Comparison of ENCODE assay signal across 14 cellular contexts in genomic region chr17:82545071-82545462, GRCh38. TPM values are rescaled to one million over a fixed set of nuclear protein-coding genes. Genes with fewer than 3 reads are reported as not detected.
DNase-seq lines count a peak whose midpoint lies in the region; ATAC-seq and TF ChIP-seq lines count a peak whose summit lies in the region.
"Had no signal": no experiment of that assay in that cellular context is flagged by ENCODE, and none has a peak within 500 bp of the region (broad histone marks: within the 10 kb centered on the region; RNA-seq: fewer than 3 reads in every experiment).

No MANE protein-coding gene starts in this region.

- TF ChIP-seq POLR2A in spleen (IDR thresholded peaks at IDR 0.05) = no peak

- H4K20me1 ChIP-seq in hepatocyte (ENCODE audit: insufficient read depth, poor library complexity, severe bottlenecking) = peaks cover 89% of the 10 kb centered on the region

- intact Hi-C loops in spleen (cut with DNase I; ENCODE audit: low total_unique reads) = no loop called here

- no peak overlapping the region for H2AFZ ChIP-seq in hepatocyte

- no peaks in the 10 kb centered on the region for H3K9me2 ChIP-seq in hepatocyte (replicated peaks; ENCODE audit: insufficient read depth)

- H3K27ac Mint-ChIP-seq in chondrocyte (ENCODE audit: unreplicated experiment) = peak overlapping the region; percentile 20

- H3K9me3 Mint-ChIP-seq in chondrocyte (ENCODE audit: low read depth) = peaks cover 6% of the 10 kb centered on the region
- H3K9me3 Mint-ChIP-seq: neural crest cell had no signal

- H3K79me2 ChIP-seq in hepatocyte = peaks cover 100% of the 10 kb centered on the region

- peak; percentile 12 for DNase-seq in H7
- no peak for DNase-seq in chondrocyte (ENCODE audit: low spot score)
- DNase-seq in hepatocyte (ENCODE audit: low spot score) = peak; percentile 49
- no peak for DNase-seq in spleen
- no peak for DNase-seq in OCI-M2 (lab: John Stamatoyannopoulos, UW; ENCODE audit: unreplicated experiment)
- DNase-seq: amniotic stem cell, MM.1S, NCI-H2171 treated with DMSO at 0.1 percent for 48 hours had no signal

- no peaks in the 10 kb centered on the region; the same call in 1 of the 2 replicates for H3K36me3 ChIP-seq in H7 (replicated peaks; ENCODE audit: control insufficient read depth, insufficient read depth, low read length)
- H3K36me3 ChIP-seq in hepatocyte (replicated peaks; ENCODE audit: insufficient read depth, low read depth) = no peaks in the 10 kb centered on the region
- H3K36me3 ChIP-seq in spleen = no peaks in the 10 kb centered on the region

- WGBS in hepatocyte (ENCODE audit: low lambda C conversion rate, missing lambda C conversion rate) = 68% methylated on average over 8 of the region's 8 CpGs
- WGBS in spleen, 5 donors = 82 to 89% (median 87%) methylated on average over 8 of the region's 8 CpGs

- ATAC-seq in GM19467 (IDR thresholded peaks at IDR 0.05; ENCODE audit: unreplicated experiment) = no peak
- ATAC-seq in HG03469 (IDR thresholded peaks at IDR 0.05; ENCODE audit: unreplicated experiment) = no peak
- no peak for ATAC-seq in HG02678 (IDR thresholded peaks at IDR 0.05; ENCODE audit: unreplicated experiment)
- ATAC-seq: activated CD4-positive, CD25-positive, alpha-beta regulatory T cell treated with anti-CD3 and anti-CD28 coated beads, Interleukin-2, amount 50 U/mL, for 24 hours; left colon had no signal

- H3K9me3 ChIP-seq in hepatocyte (ENCODE audit: low read depth) = no peaks in the 10 kb centered on the region
- no peaks in the 10 kb centered on the region for H3K9me3 ChIP-seq in spleen

- no peaks in the 10 kb centered on the region for H3K27me3 Mint-ChIP-seq in chondrocyte (ENCODE audit: low read depth)

- peaks cover 6% of the 10 kb centered on the region for H3K4me1 ChIP-seq in hepatocyte (ENCODE audit: insufficient read depth)
- H3K4me1 ChIP-seq in spleen = peaks cover 3 to 96% (median 59%) of the 10 kb centered on the region in 6 donors

- H3K4me1 Mint-ChIP-seq in chondrocyte (ENCODE audit: low read depth) = peaks cover 48% of the 10 kb centered on the region

- H3K4me3 ChIP-seq in H7 (ENCODE audit: insufficient read depth, low read depth, low read length) = no peak overlapping the region
- no peak overlapping the region for H3K4me3 ChIP-seq in hepatocyte
- no peak overlapping the region for H3K4me3 ChIP-seq in spleen

- H3K36me3 Mint-ChIP-seq in chondrocyte (ENCODE audit: low read depth) = no peaks in the 10 kb centered on the region

- TF ChIP-seq CTCF in chondrocyte (IDR thresholded peaks at IDR 0.05) (no peak), hepatocyte (IDR thresholded peaks at IDR 0.05; ENCODE audit: poor library complexity) (no peak), spleen (IDR thresholded peaks at IDR 0.05 in 8 of 11, conservative IDR thresholded peaks at IDR 0.05 in 3 of 11) (no peak)

- H3K4me3 Mint-ChIP-seq in chondrocyte (ENCODE audit: unreplicated experiment) = no peak overlapping the region
- H3K4me3 Mint-ChIP-seq: neural crest cell had no signal

- H3K27ac ChIP-seq in hepatocyte (peak overlapping the region; percentile 76), spleen (peak overlapping the region in 5 of 8 donors; percentile 11 to 71 (median 41))

- H3K27me3 ChIP-seq in H7 (ENCODE audit: control insufficient read depth, insufficient read depth, low read length) = no peaks in the 10 kb centered on the region
- no peaks in the 10 kb centered on the region for H3K27me3 ChIP-seq in hepatocyte
- H3K27me3 ChIP-seq in spleen (replicated peaks in 1 of 7) = no peaks in the 10 kb centered on the region

- peak overlapping the region; percentile 52 for H3K4me2 ChIP-seq in hepatocyte

RNA-seq across cellular contexts. Expression of gene FOXK2, which starts 25.5 kb away (rescaled TPM):
- total RNA-seq in H7 (2014; rRNA removed; shearing (Covaris generic)) = 54.1 and 67.4 TPM in 2 replicates
- total RNA-seq in chondrocyte (47.6 to 49.5 TPM (median 49.4 TPM) in 3 replicates), hepatocyte (30.2 and 40.9 TPM in 2 replicates), spleen (10 to 100 TPM; 39.9 to 55.1 (median 45.6) TPM)
- polyA plus RNA-seq in hepatocyte (29.5 and 37.7 TPM in 2 replicates), spleen (10 to 100 TPM; 10.4 to 16.7 (median 12.4) TPM)

Comparison
In these comparisons a context has a peak if more than half of its experiments do, and no peak if none do; other contexts are left out.
1. DNase-seq: peak in H7 (single experiment) and hepatocyte (single experiment); none in chondrocyte (single experiment), spleen (single experiment) and OCI-M2 (single experiment).